Comparison of ENCODE assay signal across 8 cellular contexts in genomic region chr17:41666336-41666680, GRCh38. TPM values are rescaled to one million over a fixed set of nuclear protein-coding genes. Genes with fewer than 3 reads are reported as not detected.
DNase-seq lines count a peak whose midpoint lies in the region; ATAC-seq, FAIRE-seq and TF ChIP-seq lines count a peak whose summit lies in the region.

No MANE protein-coding gene starts in this region.

- H3K27me3 ChIP-seq in BLaER1 treated with 17β-estradiol and CSF1 and Interleukin-3, amounts not matched to agents 10 nM and 100 nM = no peaks in the 10 kb centered on the region
- H3K27me3 ChIP-seq in right atrium auricular region = no peaks in the 10 kb centered on the region

- peak overlapping the region; percentile 58 to 88 (median 78); a peak in 21 of 22 replicates for H3K27ac ChIP-seq in BLaER1 treated with 17β-estradiol and CSF1 and Interleukin-3, amounts not matched to agents 10 nM and 100 nM
- H3K27ac ChIP-seq in right atrium auricular region (peak overlapping the region; percentile 78 to 84), skin epidermis (peak overlapping the region; percentile 40 to 98 (median 85))

- no peaks in the 10 kb centered on the region for H3K9me3 Mint-ChIP-seq in activated naive CD8-positive, alpha-beta T cell (ENCODE audit: low read depth)

- peak overlapping the region; percentile 39 to 62 (median 56); a peak in 19 of 20 replicates for H3K4me3 ChIP-seq in BLaER1 treated with 17β-estradiol and CSF1 and Interleukin-3, amounts not matched to agents 10 nM and 100 nM
- peak overlapping the region; percentile 31 to 59 for H3K4me3 ChIP-seq in right atrium auricular region
- H3K4me3 ChIP-seq in skin epidermis = peak overlapping the region; percentile 24 to 51 (median 34)

- peak overlapping the region; percentile 99 for H3K27ac Mint-ChIP-seq in activated naive CD8-positive, alpha-beta T cell

- H3K4me2 ChIP-seq in BLaER1 treated with 17β-estradiol and CSF1 and Interleukin-3, amounts not matched to agents 10 nM and 100 nM = peak overlapping the region; percentile 75 to 100 (median 94)

- no peak for FAIRE-seq in GM12891 (lab: Jason Lieb, UNC)

- H3K4me1 Mint-ChIP-seq in activated naive CD8-positive, alpha-beta T cell (ENCODE audit: low read depth) = peaks cover 39% of the 10 kb centered on the region

- no peak for TF ChIP-seq POLR2A in GM12891 (IDR thresholded peaks at IDR 0.05; ENCODE audit: low read depth, low read length)

- H3K36me3 Mint-ChIP-seq in activated naive CD8-positive, alpha-beta T cell = no peaks in the 10 kb centered on the region

- no peak for TF ChIP-seq CTCF in right atrium auricular region (IDR thresholded peaks at IDR 0.05)

- H3K4me3 Mint-ChIP-seq in activated naive CD8-positive, alpha-beta T cell = peak overlapping the region; percentile 95

- H3K9me3 ChIP-seq in BLaER1 treated with 17β-estradiol and CSF1 and Interleukin-3, amounts not matched to agents 10 nM and 100 nM (replicated peaks in 1 of 11) = no peaks in the 10 kb centered on the region
- H3K9me3 ChIP-seq in right atrium auricular region = no peaks in the 10 kb centered on the region

- H3K36me3 ChIP-seq in BLaER1 treated with 17β-estradiol and CSF1 and Interleukin-3, amounts not matched to agents 10 nM and 100 nM = no peaks in the 10 kb centered on the region
- no peaks in the 10 kb centered on the region for H3K36me3 ChIP-seq in right atrium auricular region

- peak; percentile 89 for DNase-seq in RPMI8226
- no peak for DNase-seq in right atrium auricular region (ENCODE audit: low spot score)
- no peak for DNase-seq in GM12891 (ENCODE audit: insufficient read length, low spot score)

- peak overlapping the region; percentile 64 to 80 (median 75) for H3K9ac ChIP-seq in BLaER1 treated with 17β-estradiol and CSF1 and Interleukin-3, amounts not matched to agents 10 nM and 100 nM

- no peaks in the 10 kb centered on the region for H4K20me1 ChIP-seq in BLaER1 treated with 17β-estradiol and CSF1 and Interleukin-3, amounts not matched to agents 10 nM and 100 nM

- H3K27me3 Mint-ChIP-seq in activated naive CD8-positive, alpha-beta T cell = no peaks in the 10 kb centered on the region

- peaks cover 39 to 58% (median 55%) of the 10 kb centered on the region in 10 experiments for H3K4me1 ChIP-seq in BLaER1 treated with 17β-estradiol and CSF1 and Interleukin-3, amounts not matched to agents 10 nM and 100 nM
- H3K4me1 ChIP-seq in right atrium auricular region = peaks cover 0 to 24% of the 10 kb centered on the region in 2 donors

- ATAC-seq in GM19467 (IDR thresholded peaks at IDR 0.05; ENCODE audit: unreplicated experiment) (peak; percentile 38), HG03571 (IDR thresholded peaks at IDR 0.05; ENCODE audit: unreplicated experiment) (peak; percentile 33)

TF ChIP-seq in GM12891, 5 proteins besides CTCF, POLR2A, EP300 and RAD21:
- TF ChIP-seq TAF1 (IDR thresholded peaks at IDR 0.05; ENCODE audit: low read depth, low read length) (no peak), POU2F2 (IDR thresholded peaks at IDR 0.05; ENCODE audit: low read depth, low read length) (no peak), SPI1 (IDR thresholded peaks at IDR 0.05; ENCODE audit: low read depth, low read length) (no peak), POLR2AphosphoS5 (IDR thresholded peaks at IDR 0.05; ENCODE audit: low read depth, low read length) (no peak), PAX5 (IDR thresholded peaks at IDR 0.05; ENCODE audit: insufficient read depth, low read length, severe bottlenecking) (no peak)

RNA-seq across cellular contexts. Expression of gene EIF1, which starts 22.4 kb away (rescaled TPM):
- 100 to 1,000 TPM; 331 to 390 TPM for total RNA-seq in right atrium auricular region
- polyA plus RNA-seq in GM12891 (2012; ENCODE audit: low read depth, missing spikeins) = 764 TPM

RNA-seq across cellular contexts. Expression of gene KRT17, which starts 41.9 kb away (rescaled TPM):
- not detected for total RNA-seq in right atrium auricular region
- polyA plus RNA-seq in GM12891 (2012; ENCODE audit: low read depth, missing spikeins) = 2.0 TPM

RNA-seq across cellular contexts. Expression of gene GAST, which starts 45.8 kb away (rescaled TPM):
- not detected for total RNA-seq in right atrium auricular region
- polyA plus RNA-seq in GM12891 (2012; ENCODE audit: low read depth, missing spikeins) = not detected

RNA-seq across cellular contexts. Expression of gene KRT16, which starts 53.7 kb away (rescaled TPM):
- 1 to 10 TPM in 1 of 2 donors, not detected in 1; 2.2 TPM for total RNA-seq in right atrium auricular region
- polyA plus RNA-seq in GM12891 (2012; ENCODE audit: low read depth, missing spikeins) = not detected
